9 cellular contexts compared by ENCODE assay signal in genomic region chr2:62475172-62476011, GRCh38. TPM values are rescaled to one million over a fixed set of nuclear protein-coding genes. Genes with fewer than 3 reads are reported as not detected.
A peak's percentile ranks its signal among the peaks of the same experiment; 100 is the strongest.
DNase-seq lines count a peak whose midpoint lies in the region; ATAC-seq, FAIRE-seq and TF ChIP-seq lines count a peak whose summit lies in the region.
"Had no signal": no experiment of that assay in that cellular context is flagged by ENCODE, and none has a peak within 500 bp of the region (broad histone marks: within the 10 kb centered on the region; RNA-seq: fewer than 3 reads in every experiment).

No MANE protein-coding gene starts in this region.

- 11 to 22% (median 15%) methylated on average over 21 of the region's 21 CpGs for WGBS in psoas muscle, 3 donors

- CTCF ChIA-PET in RWPE1 (lab: Yijun Ruan, JAX): no interaction called here

- peak overlapping the region; percentile 51 for H3K4me3 ChIP-seq in psoas muscle

- no peaks in the 10 kb centered on the region for H3K36me3 ChIP-seq in psoas muscle (ENCODE audit: insufficient read depth in 1 of 2, low read depth in 1 of 2)
- H3K36me3 ChIP-seq: neutrophil had no signal

- TF ChIP-seq CTCF in RWPE1 (conservative IDR thresholded peaks at IDR 0.05; ENCODE audit: low read depth) (no peak), psoas muscle (IDR thresholded peaks at IDR 0.05) (no peak)

- ATAC-seq in GM18502 (IDR thresholded peaks at IDR 0.05; ENCODE audit: poor library complexity, unreplicated experiment): peak; percentile 49
- peak; percentile 16 for ATAC-seq in Right ventricle myocardium superior (ENCODE audit: poor library complexity)
- peak; percentile 23 to 59 (median 44) for ATAC-seq in psoas muscle
- no peak for ATAC-seq in HG03135 (IDR thresholded peaks at IDR 0.05; ENCODE audit: unreplicated experiment)

- intact Hi-C loops in Right ventricle myocardium superior (cut with DNase I): no loop called here
- intact Hi-C loops in psoas muscle (cut with DNase I): no loop called here

- H3K27me3 ChIP-seq in psoas muscle (ENCODE audit: insufficient read depth in 3 of 3, low read length in 2 of 3): no peaks in the 10 kb centered on the region

- no peak for DNase-seq in RWPE1 (ENCODE audit: low spot score)
- peak; percentile 53 for DNase-seq in Right ventricle myocardium superior
- DNase-seq in psoas muscle: peak in 1 of 2 donors; percentile 51
- DNase-seq in GM12892 (ENCODE audit: insufficient read length): no peak
- no peak for DNase-seq in SHP77 treated with DMSO at 0.1 percent for 48 hours (lab: John Stamatoyannopoulos, UW)
- DNase-seq in NCI-H226: no peak

- H3K9me3 ChIP-seq in psoas muscle: no peaks in the 10 kb centered on the region
- H3K9me3 ChIP-seq: neutrophil had no signal

- H3K27ac ChIP-seq in RWPE1 (peak overlapping the region; percentile 61), psoas muscle (peak overlapping the region; percentile 2)
- H3K27ac ChIP-seq: neutrophil had no signal

- peaks cover 11% of the 10 kb centered on the region for H3K4me1 ChIP-seq in psoas muscle

- no peak for FAIRE-seq in GM12892 (lab: Jason Lieb, UNC)

- no peak for TF ChIP-seq POLR2A in GM12892 (IDR thresholded peaks at IDR 0.05; ENCODE audit: low read depth, low read length)

- POLR2A ChIA-PET in RWPE1 (lab: Yijun Ruan, JAX; ENCODE audit: low non-redundant PET): no interaction called here

RNA-seq across cellular contexts. Expression of gene TMEM17, which starts 30.6 kb away (rescaled TPM):
- total RNA-seq in Right ventricle myocardium superior (1.7 TPM), psoas muscle (under 1 TPM; 0.44 to 0.79 (median 0.62) TPM)
- polyA plus RNA-seq in psoas muscle: 1 to 10 TPM in 2 of 3 donors, under 1 TPM in 1; 0.53 to 1.1 (median 1.1) TPM
- 0.87 TPM for polyA plus RNA-seq in GM12892 (2012; ENCODE audit: missing spikeins)
